Comparison of ENCODE assay signal across 8 cellular contexts in the genomic region with DNA sequence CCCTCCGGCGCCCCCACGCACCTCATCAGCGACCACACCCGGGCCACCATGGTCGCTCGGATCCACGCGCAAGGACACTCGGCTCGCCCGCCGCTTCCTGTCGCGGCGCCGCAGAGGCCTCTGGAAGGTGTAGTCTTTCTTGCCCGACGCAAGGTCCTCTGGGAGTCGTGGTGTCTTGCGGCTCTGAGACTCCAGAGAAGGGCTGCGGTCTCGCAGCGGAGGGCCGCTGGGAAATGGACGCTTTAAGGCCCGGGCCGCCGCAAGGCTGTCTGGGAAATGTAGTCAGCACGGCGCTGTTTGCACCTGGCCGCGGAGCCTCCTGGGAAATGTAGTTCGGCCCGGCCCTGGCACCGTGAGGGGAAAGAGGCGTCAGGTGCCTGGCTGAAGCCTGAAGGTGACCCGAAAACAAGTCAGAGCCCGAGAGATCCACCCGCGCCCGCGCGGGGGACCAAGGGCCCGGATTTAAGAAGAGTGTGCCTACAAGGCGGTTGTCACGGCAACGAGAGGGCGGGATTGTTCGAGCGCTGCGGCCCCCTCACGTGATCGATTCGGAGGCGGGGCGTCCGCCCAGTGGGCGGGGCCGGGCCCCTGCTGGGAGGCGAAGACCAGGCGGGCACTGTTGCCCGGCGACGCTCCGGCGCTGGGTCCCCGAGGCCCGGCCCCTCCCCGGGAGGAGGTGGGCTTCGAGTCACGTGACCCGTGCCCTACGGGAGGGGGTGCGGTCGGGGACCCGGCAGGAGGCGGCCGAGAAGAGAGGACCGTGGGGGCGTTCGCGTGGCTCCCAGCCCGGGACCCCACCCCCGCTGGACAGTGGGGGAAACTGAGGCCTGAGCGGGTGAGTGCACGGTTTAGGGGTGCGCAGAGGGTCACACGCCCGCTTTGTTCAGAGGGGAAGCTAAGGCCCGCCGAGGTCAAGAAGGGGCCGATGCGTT. TPM values are rescaled to one million over a fixed set of nuclear protein-coding genes. Genes with fewer than 3 reads are reported as not detected.
DNase-seq lines count a peak whose midpoint lies in the region; ATAC-seq, FAIRE-seq and TF ChIP-seq lines count a peak whose summit lies in the region.

Gene HSD11B1L (plus strand): TSS at position 591 of the 932 bp plus-strand sequence. CDS start 3,806 bp downstream, outside the sequence.
Gene MICOS13 (minus strand): TSS at position 80 of the 932 bp plus-strand sequence. CDS start 30 bp downstream, at position 50.

- H3K27ac ChIP-seq in prostate gland (peak within 1 kb of the TSS; percentile 87 to 91), urinary bladder (ENCODE audit: low read depth) (peak within 1 kb of the TSS; percentile 66)

- WGBS in prostate gland, result 1% methylated on average over 69 of the region's 94 CpGs
- under 1% methylated on average over 94 of the region's 94 CpGs for WGBS in urinary bladder

- peak in 2 of 4 experiments; percentile 5 to 35 for TF ChIP-seq CTCF in prostate gland (IDR thresholded peaks at IDR 0.05)

- no peaks in the 10 kb centered on the region for H3K27me3 ChIP-seq in prostate gland (replicated peaks; ENCODE audit: insufficient read depth)

- TF ChIP-seq POLR2A in GM12892 (IDR thresholded peaks at IDR 0.05; ENCODE audit: low read depth, low read length), result peak; percentile 85
- peak; percentile 55 for TF ChIP-seq POLR2A in prostate gland (IDR thresholded peaks at IDR 0.05)

- peak within 1 kb of the TSS; percentile 69 to 84 for H3K4me3 ChIP-seq in prostate gland
- H3K4me3 ChIP-seq in urinary bladder (ENCODE audit: low read depth, low read length), result peak within 1 kb of the TSS; percentile 55

- intact Hi-C loops in left ventricle myocardium superior (cut with micrococcal nuclease), result no loop called here
- intact Hi-C loops in prostate gland (cut with DNase I), result no loop called here

- peak; percentile 98 for DNase-seq in GM12892 (ENCODE audit: insufficient read length)
- DNase-seq in NCI-H146 (lab: John Stamatoyannopoulos, UW), result peak; percentile 96
- peak; percentile 96 to 99 (median 97) for DNase-seq in T-helper 1 cell
- DNase-seq in amygdala (lab: John Stamatoyannopoulos, UW), result peak; percentile 77 to 100 (median 99)
- peak; percentile 99 for DNase-seq in left ventricle myocardium superior
- peak; percentile 99 for DNase-seq in prostate gland (ENCODE audit: low spot score)

- peak; percentile 99 for FAIRE-seq in GM12892 (lab: Jason Lieb, UNC)

- H3K36me3 ChIP-seq in prostate gland (no peaks in the 10 kb centered on the region), urinary bladder (ENCODE audit: insufficient read depth) (no peaks in the 10 kb centered on the region)

- H3K4me1 ChIP-seq in prostate gland (replicated peaks), result peaks cover 7% of the 10 kb centered on the region
- H3K4me1 ChIP-seq in urinary bladder (ENCODE audit: insufficient read depth), result no peaks in the 10 kb centered on the region

- H3K9me3 ChIP-seq in prostate gland, result no peaks in the 10 kb centered on the region

- ATAC-seq in HG02852 (IDR thresholded peaks at IDR 0.05; ENCODE audit: unreplicated experiment), result peak; percentile 84
- peak; percentile 92 for ATAC-seq in left ventricle myocardium superior

RNA-seq across cellular contexts. Expression of gene HSD11B1L, which starts in this region (rescaled TPM):
- 2.0 TPM for polyA plus RNA-seq in GM12892 (2012; ENCODE audit: missing spikeins)
- total RNA-seq in left ventricle myocardium superior, result 5.5 TPM
- total RNA-seq in prostate gland, result 10 to 100 TPM; 15.6 to 17.9 TPM
- 3.6 TPM for total RNA-seq in urinary bladder
- polyA plus RNA-seq in urinary bladder, result 17.5 TPM

RNA-seq across cellular contexts. Expression of gene MICOS13, which starts in this region (rescaled TPM):
- 37.6 TPM for polyA plus RNA-seq in GM12892 (2012; ENCODE audit: missing spikeins)
- total RNA-seq in left ventricle myocardium superior (167 TPM), prostate gland (10 to 100 TPM; 42.8 to 54.2 TPM), urinary bladder (18.8 TPM)
- 98.4 TPM for polyA plus RNA-seq in urinary bladder

Comparison
In these comparisons a context has a peak if more than half of its experiments do, and no peak if none do; other contexts are left out.
1. Peak in every context shown above with its lines: DNase-seq, ATAC-seq, H3K4me3 ChIP-seq and H3K27ac ChIP-seq.